13 cellular contexts compared by ENCODE assay signal in genomic region chr6:16639689-16640480, GRCh38.
DNase-seq lines count a peak whose midpoint lies in the region; ATAC-seq and TF ChIP-seq lines count a peak whose summit lies in the region.
"Had no signal": no experiment of that assay in that cellular context is flagged by ENCODE, and none has a peak within 500 bp of the region (broad histone marks: within the 10 kb centered on the region; RNA-seq: fewer than 3 reads in every experiment).

No MANE protein-coding gene starts in this region.

- DNase-seq in GM06990 (ENCODE audit: extremely low read depth, insufficient read length) (peak; percentile 34), RKO (ENCODE audit: low spot score) (peak; percentile 36), epithelial cell of esophagus (ENCODE audit: low read depth) (peak; percentile 83), pulmonary artery endothelial cell (ENCODE audit: low read depth, low spot score) (peak; percentile 30), NCI-H187 treated with DMSO at 0.1 percent for 48 hours (lab: John Stamatoyannopoulos, UW) (no peak), DMS153 (lab: John Stamatoyannopoulos, UW) (no peak), WERI-Rb-1 (no peak)
- DNase-seq: activated T-cell treated with anti-CD3 and anti-CD28 coated beads for 4 hours; KBM-7; midbrain; NCI-H526 treated with DMSO at 0.1 percent for 48 hours; stimulated activated CD4-positive, alpha-beta T cell treated with anti-CD3 and anti-CD28 coated beads, Interleukin-15, amount 100 ng/mL, for 24 hours had no signal

- TF ChIP-seq CTCF in GM06990 (IDR thresholded peaks at IDR 0.05; ENCODE audit: insufficient read depth, low read length, poor library complexity, severe bottlenecking) = no peak
- TF ChIP-seq CTCF in epithelial cell of esophagus (IDR thresholded peaks at IDR 0.05; ENCODE audit: insufficient read depth, low read depth, low read length, missing control alignments) = no peak
- no peak for TF ChIP-seq CTCF in WERI-Rb-1 (IDR thresholded peaks at IDR 0.05; ENCODE audit: low read depth, low read length)

- ATAC-seq in GM21528 (IDR thresholded peaks at IDR 0.05; ENCODE audit: low FRiP score, unreplicated experiment) = no peak

- no peak overlapping the region for H3K4me3 ChIP-seq in GM06990 (replicated peaks; ENCODE audit: low read depth, low read length)
- no peak overlapping the region for H3K4me3 ChIP-seq in epithelial cell of esophagus (ENCODE audit: low read length)
- H3K4me3 ChIP-seq in WERI-Rb-1 (ENCODE audit: low read depth, low read length) = no peak overlapping the region

- no peak overlapping the region for H3K27ac ChIP-seq in WERI-Rb-1

- H3K27me3 ChIP-seq in GM06990 (replicated peaks; ENCODE audit: control insufficient read depth, insufficient read depth, low read length) (no peaks in the 10 kb centered on the region), WERI-Rb-1 (ENCODE audit: insufficient read depth, low read depth, severe bottlenecking) (no peaks in the 10 kb centered on the region)

- H3K36me3 ChIP-seq in GM06990 (ENCODE audit: control insufficient read depth, insufficient read depth, low read length) = no peaks in the 10 kb centered on the region
- no peaks in the 10 kb centered on the region for H3K36me3 ChIP-seq in WERI-Rb-1

- H3K9me3 ChIP-seq in WERI-Rb-1 (ENCODE audit: severe bottlenecking) = peaks cover 7% of the 10 kb centered on the region

Comparison
In these comparisons a context has a peak if more than half of its experiments do, and no peak if none do; other contexts are left out.
1. DNase-seq: peak in GM06990 (single experiment), RKO (single experiment), epithelial cell of esophagus (single experiment) and pulmonary artery endothelial cell (single experiment); none in NCI-H187 treated with DMSO at 0.1 percent for 48 hours (single experiment), DMS153 (single experiment) and WERI-Rb-1 (single experiment).